15 cellular contexts compared by ENCODE assay signal in the genomic region with DNA sequence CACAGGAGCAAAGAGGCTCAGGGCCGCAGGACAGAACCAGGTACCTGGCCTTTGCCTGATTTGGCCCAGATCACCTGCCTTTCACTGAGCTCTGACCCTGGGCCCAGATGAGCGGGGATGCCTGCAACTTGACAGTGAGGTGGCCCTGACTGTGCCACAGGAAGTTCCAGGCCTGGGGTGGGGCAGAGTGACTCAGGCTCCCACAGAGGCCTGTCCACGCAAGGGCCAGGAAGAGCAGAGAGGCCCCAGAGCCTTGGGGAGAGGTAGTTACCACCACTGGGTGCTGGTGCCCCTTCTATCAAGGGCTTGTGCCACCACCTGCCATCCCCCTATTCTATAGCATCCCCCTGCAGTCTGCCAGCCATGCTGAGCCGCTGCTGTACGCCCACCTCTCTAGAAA. TPM values are rescaled to one million over a fixed set of nuclear protein-coding genes. Genes with fewer than 3 reads are reported as not detected.
DNase-seq lines count a peak whose midpoint lies in the region; ATAC-seq and TF ChIP-seq lines count a peak whose summit lies in the region.
"Had no signal": no experiment of that assay in that cellular context is flagged by ENCODE, and none has a peak within 500 bp of the region (broad histone marks: within the 10 kb centered on the region; RNA-seq: fewer than 3 reads in every experiment).

No MANE protein-coding gene starts in this region.

- no peaks in the 10 kb centered on the region for H3K9me2 ChIP-seq in PC-9 (ENCODE audit: insufficient read depth)

- H3K27ac ChIP-seq in ACC112 (ENCODE audit: low read depth, low read length) (no peak overlapping the region), PC-9 (0 out of 2 replicates have a peak overlapping the region, but pooled peaks have one; percentile 19)
- H3K27ac ChIP-seq: body of pancreas had no signal

- H3K4me2 ChIP-seq in PC-9: peak overlapping the region; percentile 49

- no peaks in the 10 kb centered on the region for H4K20me1 ChIP-seq in PC-9 (ENCODE audit: insufficient read depth)

- H2AFZ ChIP-seq in ACC112 (ENCODE audit: low read length, unreplicated experiment): peak overlapping the region; percentile 18
- no peak overlapping the region for H2AFZ ChIP-seq in PC-9

- no peaks in the 10 kb centered on the region for H3K9me3 ChIP-seq in PC-9 (ENCODE audit: insufficient read depth, low read depth)
- H3K9me3 ChIP-seq: body of pancreas had no signal

- H3K79me2 ChIP-seq in ACC112 (ENCODE audit: control insufficient read depth, insufficient read depth, low read length, unreplicated experiment): no peaks in the 10 kb centered on the region
- H3K79me2 ChIP-seq in PC-9 (ENCODE audit: low read depth): no peaks in the 10 kb centered on the region

- H3K27me3 ChIP-seq in ACC112 (ENCODE audit: insufficient read depth, low read length) (peaks cover 12% of the 10 kb centered on the region), PC-9 (ENCODE audit: insufficient read depth, low read depth) (no peaks in the 10 kb centered on the region)
- H3K27me3 ChIP-seq: body of pancreas had no signal

- peak; percentile 44 for ATAC-seq in esophagus mucosa
- no peak for ATAC-seq in HG03095 (IDR thresholded peaks at IDR 0.05; ENCODE audit: unreplicated experiment)
- ATAC-seq in HG03159 (IDR thresholded peaks at IDR 0.05; ENCODE audit: unreplicated experiment): no peak
- ATAC-seq in HG03565 (IDR thresholded peaks at IDR 0.05; ENCODE audit: unreplicated experiment): no peak
- ATAC-seq: body of pancreas had no signal

- H3K4me1 ChIP-seq in ACC112 (ENCODE audit: control insufficient read depth, insufficient read depth, low read length, unreplicated experiment): peaks cover 10% of the 10 kb centered on the region
- H3K4me1 ChIP-seq in PC-9 (replicated peaks; ENCODE audit: insufficient read depth): peaks cover 14% of the 10 kb centered on the region

- H3K36me3 ChIP-seq in ACC112 (ENCODE audit: insufficient read depth, low read length) (no peaks in the 10 kb centered on the region), PC-9 (ENCODE audit: low read depth) (no peaks in the 10 kb centered on the region)

- intact Hi-C loops in PC-9 (cut with micrococcal nuclease; ENCODE audit: unreplicated experiment): no loop called here

- no peak for TF ChIP-seq CTCF in PC-9 (conservative IDR thresholded peaks at IDR 0.05)

- no peak overlapping the region for H3K4me3 ChIP-seq in ACC112 (ENCODE audit: low read depth, low read length)
- H3K4me3 ChIP-seq in PC-9: no peak overlapping the region
- H3K4me3 ChIP-seq: body of pancreas had no signal

- POLR2A ChIA-PET in PC-9 (lab: Charles Lee; ENCODE audit: unreplicated experiment): interaction anchor here (0.7 kb wide), 1 partner anchor 16 kb away, joined by 4 read pairs; no protein-coding TSS in a partner anchor

- CTCF ChIA-PET in PC-9 (lab: Charles Lee): no interaction called here

- DNase-seq in GM03348 (ENCODE audit: low spot score): peak; percentile 75
- peak; percentile 44 to 51 for DNase-seq in PC-9
- DNase-seq in DMS153 treated with DMSO at 0.1 percent for 48 hours (lab: John Stamatoyannopoulos, UW; ENCODE audit: unreplicated experiment): no peak
- DNase-seq: activated CD4-positive, alpha-beta T cell treated with anti-CD3 and anti-CD28 coated beads, Interleukin-2, amount 10 ng/mL, durations not matched to agents 24 days and 14 days; body of pancreas; dermis blood vessel endothelial cell; mesendoderm; NCI-H1436; NCI-H2227 treated with DMSO at 0.1 percent for 48 hours; SHP77 treated with DMSO at 0.1 percent for 48 hours had no signal

- H3F3A ChIP-seq in PC-9 (ENCODE audit: insufficient read depth, low read depth): peaks cover 18% of the 10 kb centered on the region; the same call in 1 of the 2 replicates

- BruUV-seq in PC-9 (replicated peaks; lab: Mats Ljungman, UMichigan): no TSS peak

RNA-seq across cellular contexts. Expression of a gene that starts 4.1 kb away (rescaled TPM):
- total RNA-seq in PC-9 (2021) (40.9 and 44.0 TPM in 2 replicates), esophagus mucosa (2.0 TPM)

Comparison
In these comparisons a context has a peak if more than half of its experiments do, and no peak if none do; other contexts are left out.
1. RNA of a gene that starts 4.1 kb away (total RNA-seq): 40.9 to 44.0 TPM in PC-9; 2.0 TPM in esophagus mucosa (single experiment); every median in the first group is over 10 times any median in the second.